Comparison of ENCODE assay signal across 34 cellular contexts in the genomic region with DNA sequence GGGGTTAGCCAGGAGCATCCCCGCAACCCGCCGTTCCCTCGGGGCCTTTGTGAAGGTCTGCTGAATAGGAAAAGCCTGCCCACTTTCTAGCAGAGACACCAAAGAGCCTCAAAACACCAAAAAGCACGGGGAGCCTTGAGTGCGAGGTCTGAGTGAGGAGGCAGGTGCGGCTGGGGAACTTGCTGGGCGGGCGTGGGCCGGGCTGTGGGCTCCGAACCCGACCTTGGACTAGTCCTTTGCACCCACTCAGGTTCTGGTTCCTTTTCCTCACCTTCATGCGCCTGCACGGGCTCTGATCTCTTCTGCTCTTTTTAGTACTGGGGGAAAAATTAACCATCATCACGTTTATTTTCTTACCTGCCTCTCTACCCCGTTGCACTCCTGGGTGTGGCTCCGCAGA. TPM values are rescaled to one million over a fixed set of nuclear protein-coding genes. Genes with fewer than 3 reads are reported as not detected.
"Had no signal": no experiment of that assay in that cellular context is flagged by ENCODE, and none has a peak within 500 bp of the region (broad histone marks: within the 10 kb centered on the region; RNA-seq: fewer than 3 reads in every experiment).

No MANE protein-coding gene starts in this region.

- ATAC-seq: activated CD8-positive, alpha-beta T cell treated with anti-CD3 and anti-CD28 coated beads for 36 hours; activated T-cell treated with anti-CD3 and anti-CD28 coated beads, Interleukin-2, amount 50 U/mL, for 72 hours; activated T-helper 17 cell treated with anti-CD3 and anti-CD28 coated beads, Interleukin-2, amount 50 U/mL, for 72 hours; body of pancreas had no signal

- H3K9me3 ChIP-seq: body of pancreas had no signal

- H3K27me3 ChIP-seq: body of pancreas had no signal

- H3K27ac ChIP-seq: body of pancreas, PC-9, WERI-Rb-1 had no signal

- DNase-seq: activated CD4-positive, alpha-beta T cell treated with anti-CD3 and anti-CD28 coated beads for 1 hour; activated CD4-positive, alpha-beta T cell treated with anti-CD3 and anti-CD28 coated beads for 48 hours; activated CD4-positive, alpha-beta T cell treated with anti-CD3 and anti-CD28 coated beads, Interleukin-2, amount 50 U/mL, for 4 hours; activated CD4-positive, CD25-positive, alpha-beta regulatory T cell; activated CD8-positive, alpha-beta T cell treated with anti-CD3 and anti-CD28 coated beads for 36 hours; activated gamma-delta T cell; activated naive CD4-positive, alpha-beta T cell treated with Interleukin-2 at 50 U/mL for 16 hours; activated naive CD8-positive, alpha-beta T cell treated with anti-CD3 and anti-CD28 coated beads, Interleukin-2, amount 10 ng/mL, durations not matched to agents 7 days and 5 days; activated T-cell treated with anti-CD3 and anti-CD28 coated beads, Interleukin-2, amount 50 U/mL, for 1 hour; activated T-cell treated with anti-CD3 and anti-CD28 coated beads, Interleukin-2, amount 50 U/mL, for 72 hours; amygdala; body of pancreas; central memory CD4-positive, alpha-beta T cell; NCI-H1092 treated with DMSO at 0.1 percent for 48 hours; NCI-H1417; NCI-H146; NCI-H187; NCI-H2029 treated with DMSO at 0.1 percent for 48 hours; NCI-H2107; NCI-H2171; NCI-H510A; NCI-H526; NCI-H748 treated with DMSO at 0.1 percent for 48 hours; NK-92 treated with Interleukin-12 subunit alpha and Interleukin-12 subunit beta, amount 100 ng/mL, for 24 hours; PC-9; Right ventricle myocardium superior; T1000; WERI-Rb-1 had no signal

- H3K27ac Mint-ChIP-seq: activated CD8-positive, alpha-beta T cell treated with anti-CD3 and anti-CD28 coated beads for 36 hours; activated naive CD4-positive, alpha-beta T cell treated with anti-CD3 and anti-CD28 coated beads, Interleukin-2, amount 50 U/mL, for 24 hours; activated naive CD8-positive, alpha-beta T cell treated with anti-CD3 and anti-CD28 coated beads, Interleukin-2, amount 10 ng/mL, durations not matched to agents 7 days and 5 days; activated T-cell treated with anti-CD3 and anti-CD28 coated beads, Interleukin-2, amount 50 U/mL, for 72 hours; activated T-helper 17 cell treated with anti-CD3 and anti-CD28 coated beads, Interleukin-2, amount 50 U/mL, for 72 hours had no signal

- H3K4me3 ChIP-seq: body of pancreas, PC-9 had no signal

- H3K9me3 Mint-ChIP-seq: activated CD8-positive, alpha-beta T cell treated with anti-CD3 and anti-CD28 coated beads for 36 hours; activated naive CD4-positive, alpha-beta T cell treated with anti-CD3 and anti-CD28 coated beads, Interleukin-2, amount 50 U/mL, for 24 hours; activated naive CD8-positive, alpha-beta T cell treated with anti-CD3 and anti-CD28 coated beads, Interleukin-2, amount 10 ng/mL, durations not matched to agents 7 days and 5 days; activated T-cell treated with anti-CD3 and anti-CD28 coated beads, Interleukin-2, amount 50 U/mL, for 72 hours; activated T-helper 17 cell treated with anti-CD3 and anti-CD28 coated beads, Interleukin-2, amount 50 U/mL, for 72 hours had no signal

- H3K4me1 Mint-ChIP-seq: activated naive CD4-positive, alpha-beta T cell treated with anti-CD3 and anti-CD28 coated beads, Interleukin-2, amount 50 U/mL, for 24 hours; activated naive CD8-positive, alpha-beta T cell treated with anti-CD3 and anti-CD28 coated beads, Interleukin-2, amount 10 ng/mL, durations not matched to agents 7 days and 5 days; activated T-helper 17 cell treated with anti-CD3 and anti-CD28 coated beads, Interleukin-2, amount 50 U/mL, for 72 hours had no signal

- H3K36me3 Mint-ChIP-seq: activated naive CD4-positive, alpha-beta T cell treated with anti-CD3 and anti-CD28 coated beads, Interleukin-2, amount 50 U/mL, for 24 hours; activated naive CD8-positive, alpha-beta T cell treated with anti-CD3 and anti-CD28 coated beads, Interleukin-2, amount 10 ng/mL, durations not matched to agents 7 days and 5 days had no signal

- H3K4me3 Mint-ChIP-seq: activated CD8-positive, alpha-beta T cell treated with anti-CD3 and anti-CD28 coated beads for 36 hours; activated naive CD4-positive, alpha-beta T cell treated with anti-CD3 and anti-CD28 coated beads, Interleukin-2, amount 50 U/mL, for 24 hours; activated naive CD8-positive, alpha-beta T cell treated with anti-CD3 and anti-CD28 coated beads, Interleukin-2, amount 10 ng/mL, durations not matched to agents 7 days and 5 days; activated T-cell treated with anti-CD3 and anti-CD28 coated beads, Interleukin-2, amount 50 U/mL, for 72 hours; activated T-helper 17 cell treated with anti-CD3 and anti-CD28 coated beads, Interleukin-2, amount 50 U/mL, for 72 hours had no signal

RNA-seq across cellular contexts. Expression of gene APCDD1, which starts 19.9 kb away (rescaled TPM):
- total RNA-seq: activated CD8-positive, alpha-beta memory T cell treated with anti-CD3 and anti-CD28 coated beads for 36 hours; activated CD8-positive, alpha-beta T cell treated with anti-CD3 and anti-CD28 coated beads for 36 hours; activated naive CD8-positive, alpha-beta T cell treated with anti-CD3 and anti-CD28 coated beads, Interleukin-2, amount 10 ng/mL, durations not matched to agents 7 days and 5 days; activated T-cell treated with anti-CD3 and anti-CD28 coated beads, Interleukin-2, amount 50 U/mL, for 72 hours; activated T-helper 17 cell treated with anti-CD3 and anti-CD28 coated beads, Interleukin-2, amount 50 U/mL, for 72 hours; OCI-LY7; PC-9; T-helper 1 cell treated with Interleukin-12 subunit alpha and Interleukin-12 subunit beta and Interleukin-4 antibody, amounts not matched to agents 30 ng/mL and 1 ng/mL, for 36 hours; T-helper 2 cell treated with Interferon-gamma antibody and Interleukin-4, amounts not matched to agents 100 ng/mL and 5 ng/mL, for 36 hours had no signal
